21 cellular contexts compared by ENCODE assay signal in the genomic region with DNA sequence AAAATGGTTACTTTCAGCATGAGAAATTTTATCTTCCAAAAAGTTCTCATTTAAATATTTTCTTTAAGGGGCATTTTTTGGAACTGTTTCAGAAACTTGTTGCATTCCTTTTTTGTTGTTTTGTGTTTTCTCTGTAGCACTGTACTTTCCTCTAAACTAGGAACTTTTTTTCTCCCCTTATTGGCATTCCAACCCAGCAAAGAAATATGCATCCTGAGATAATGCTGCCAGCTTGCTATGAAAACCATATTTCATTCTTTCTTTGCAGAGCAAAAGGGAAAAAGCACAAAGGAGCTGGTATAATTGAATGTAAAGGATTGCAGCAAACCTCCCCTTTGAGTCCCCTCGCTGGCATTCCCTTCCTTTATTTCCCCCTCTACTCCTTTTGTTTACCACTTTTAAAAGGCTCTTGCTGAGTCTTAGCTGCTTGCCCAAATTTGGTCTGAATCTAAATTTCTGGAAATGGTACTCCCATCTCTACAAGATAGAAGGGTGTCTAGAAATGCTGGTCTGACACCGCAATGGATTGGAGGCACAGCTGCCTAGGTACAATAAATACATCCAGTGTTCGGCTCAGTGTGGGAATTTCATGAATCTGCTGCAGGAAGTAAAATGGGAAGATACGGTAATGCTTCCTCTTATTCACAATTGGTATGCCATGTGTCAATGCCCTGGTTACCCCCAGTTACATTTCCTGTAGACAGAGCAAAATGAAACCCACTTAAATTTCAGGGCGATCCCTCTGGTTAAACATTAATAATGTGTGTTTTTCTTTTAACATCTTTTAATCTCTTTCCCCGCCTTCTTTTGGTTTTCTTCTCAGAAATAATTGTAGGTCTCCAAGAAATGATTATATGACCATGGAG.
DNase-seq lines count a peak whose midpoint lies in the region; ATAC-seq and TF ChIP-seq lines count a peak whose summit lies in the region.
"Had no signal": no experiment of that assay in that cellular context is flagged by ENCODE, and none has a peak within 500 bp of the region (broad histone marks: within the 10 kb centered on the region; RNA-seq: fewer than 3 reads in every experiment).

No MANE protein-coding gene starts in this region.

- intact Hi-C loops in right cardiac atrium (cut with DNase I), result no loop called here
- intact Hi-C loops in left lung (cut with DNase I), result loop anchor here in 1 of 2 donors (10.0 kb wide), 1 partner anchor 71 kb away; no protein-coding TSS in a partner anchor
- intact Hi-C loops in head of caudate nucleus (cut with DNase I), result no loop called here

- DNase-seq in cardiac muscle cell (ENCODE audit: low read depth in 1 of 2, low spot score in 1 of 2), result no peak
- no peak for DNase-seq in right cardiac atrium
- no peak for DNase-seq in coronary artery (ENCODE audit: low spot score)
- DNase-seq in iPS-NIHi11 (ENCODE audit: low spot score), result peak; percentile 7
- peak; percentile 7 for DNase-seq in pulmonary artery endothelial cell (ENCODE audit: low read depth, low spot score)
- no peak for DNase-seq in left lung
- no peak for DNase-seq in head of caudate nucleus
- DNase-seq: CD4-positive, alpha-beta T cell; GOT3; HFFc6; IMR-90; Karpas-422; MG63; NCI-H1092 treated with DMSO at 0.1 percent for 48 hours; NCI-H1694 treated with DMSO at 0.1 percent for 48 hours; NCI-H526 treated with DMSO at 0.1 percent for 48 hours; RPMI8226; SIG-M5 had no signal

- no peak overlapping the region for H3K27ac Mint-ChIP-seq in activated T-helper 17 cell treated with anti-CD3 and anti-CD28 coated beads, Interleukin-2, amount 50 U/mL, for 72 hours
- H3K27ac Mint-ChIP-seq: B cell; CD4-positive, alpha-beta T cell; HFFc6 had no signal

- ATAC-seq in right cardiac atrium (no peak), left lung (no peak)
- no peak for ATAC-seq in activated T-helper 17 cell treated with anti-CD3 and anti-CD28 coated beads, Interleukin-2, amount 50 U/mL, for 72 hours (replicated peaks)

- H3K9me3 ChIP-seq in cardiac muscle cell (ENCODE audit: low read depth) (no peaks in the 10 kb centered on the region), right cardiac atrium (ENCODE audit: control insufficient read depth, low read length) (no peaks in the 10 kb centered on the region), left lung (no peaks in the 10 kb centered on the region)
- H3K9me3 ChIP-seq: MG63 had no signal

- H3K36me3 ChIP-seq in cardiac muscle cell (peaks cover 21% of the 10 kb centered on the region), left lung (no peaks in the 10 kb centered on the region)
- H3K36me3 ChIP-seq: MG63 had no signal

- 66% methylated on average over 6 of the region's 6 CpGs for WGBS in right cardiac atrium

- no peak overlapping the region for H3K4me3 Mint-ChIP-seq in activated T-helper 17 cell treated with anti-CD3 and anti-CD28 coated beads, Interleukin-2, amount 50 U/mL, for 72 hours
- H3K4me3 Mint-ChIP-seq: B cell; CD4-positive, alpha-beta T cell; HFFc6 had no signal

- H3K36me3 Mint-ChIP-seq in activated T-helper 17 cell treated with anti-CD3 and anti-CD28 coated beads, Interleukin-2, amount 50 U/mL, for 72 hours (ENCODE audit: low read depth), result no peaks in the 10 kb centered on the region

- H3K9me3 Mint-ChIP-seq in activated T-helper 17 cell treated with anti-CD3 and anti-CD28 coated beads, Interleukin-2, amount 50 U/mL, for 72 hours, result peaks cover 3% of the 10 kb centered on the region
- H3K9me3 Mint-ChIP-seq: CD4-positive, alpha-beta T cell; HFFc6 had no signal

- H3K27me3 ChIP-seq in cardiac muscle cell (no peaks in the 10 kb centered on the region), right cardiac atrium (ENCODE audit: control insufficient read depth, insufficient read depth) (no peaks in the 10 kb centered on the region), left lung (no peaks in the 10 kb centered on the region)
- H3K27me3 ChIP-seq: MG63 had no signal

- TF ChIP-seq CTCF in cardiac muscle cell (IDR thresholded peaks at IDR 0.05; ENCODE audit: low read depth, low read length) (no peak), coronary artery (IDR thresholded peaks at IDR 0.05) (no peak), left lung (IDR thresholded peaks at IDR 0.05) (no peak)

- no peaks in the 10 kb centered on the region for H3K4me1 Mint-ChIP-seq in activated T-helper 17 cell treated with anti-CD3 and anti-CD28 coated beads, Interleukin-2, amount 50 U/mL, for 72 hours
- H3K4me1 Mint-ChIP-seq: B cell had no signal

- H3K27me3 Mint-ChIP-seq in activated T-helper 17 cell treated with anti-CD3 and anti-CD28 coated beads, Interleukin-2, amount 50 U/mL, for 72 hours, result peaks cover 16% of the 10 kb centered on the region

- H3K4me1 ChIP-seq in cardiac muscle cell (ENCODE audit: low read depth) (peaks cover 98% of the 10 kb centered on the region), right cardiac atrium (ENCODE audit: control insufficient read depth, insufficient read depth, low read length) (peaks cover 4% of the 10 kb centered on the region), left lung (no peaks in the 10 kb centered on the region)

- peak overlapping the region; percentile 74 for H3K27ac ChIP-seq in cardiac muscle cell
- no peak overlapping the region for H3K27ac ChIP-seq in right cardiac atrium (ENCODE audit: low read length)
- no peak overlapping the region for H3K27ac ChIP-seq in coronary artery
- H3K27ac ChIP-seq in left lung, result no peak overlapping the region
- H3K27ac ChIP-seq: 22Rv1 had no signal

- H3K4me3 ChIP-seq in cardiac muscle cell (no peak overlapping the region), right cardiac atrium (ENCODE audit: low read length) (no peak overlapping the region), coronary artery (peak overlapping the region; percentile 9), left lung (no peak overlapping the region)
- H3K4me3 ChIP-seq: MG63 had no signal

Comparison
In these comparisons a context has a peak if more than half of its experiments do, and no peak if none do; other contexts are left out.
1. DNase-seq: peak in iPS-NIHi11 (single experiment) and pulmonary artery endothelial cell (single experiment); none in cardiac muscle cell (0 of 2), right cardiac atrium (0 of 3), coronary artery (single experiment), left lung (0 of 2) and head of caudate nucleus (0 of 42).